ENCODE assay signal across 16 cellular contexts in the genomic region with DNA sequence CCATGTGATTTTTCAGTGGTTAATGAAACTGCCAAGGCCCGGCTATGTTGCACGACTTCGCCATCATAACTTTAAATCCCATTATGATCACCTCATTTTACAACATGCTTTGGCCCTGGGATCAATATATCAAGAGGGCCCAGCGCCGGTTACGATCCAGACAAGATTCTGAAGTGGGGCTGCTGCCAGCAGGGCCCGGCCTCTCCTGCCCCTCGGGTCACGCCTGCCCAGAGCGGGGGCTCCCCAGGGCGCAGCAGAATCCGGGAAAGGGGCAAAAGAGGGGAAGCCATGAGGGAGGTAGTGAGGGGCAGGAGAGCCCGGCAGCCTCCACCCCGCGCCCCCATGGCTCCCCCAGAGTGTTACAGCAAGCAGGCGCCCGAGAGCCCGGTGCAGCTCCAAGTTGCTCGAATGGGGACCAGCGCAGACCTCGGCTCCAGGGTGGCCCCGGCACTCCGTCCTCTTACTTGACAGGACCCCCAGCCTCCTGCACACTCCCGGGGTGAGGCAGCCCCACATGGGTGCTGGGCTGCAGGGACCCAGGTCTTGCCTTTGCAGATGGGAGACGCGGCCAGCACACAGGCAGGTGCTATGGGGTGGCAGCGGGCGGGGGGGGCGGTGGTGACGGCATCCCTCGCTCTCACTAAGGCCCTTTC.
"Had no signal": no experiment of that assay in that cellular context is flagged by ENCODE, and none has a peak within 500 bp of the region (broad histone marks: within the 10 kb centered on the region; RNA-seq: fewer than 3 reads in every experiment).

No MANE protein-coding gene starts in this region.

- H3K4me3 ChIP-seq: esophagus squamous epithelium, gastroesophageal sphincter, hepatocyte, lung, suprapubic skin, thyroid gland had no signal

- DNase-seq: esophagus squamous epithelium; foreskin fibroblast; kidney glomerular epithelial cell; mesenchymal stem cell; midbrain; stimulated activated naive CD4-positive, alpha-beta T cell treated with Interleukin-2 at 50 U/mL for 16 hours; thyroid gland had no signal

- FAIRE-seq: colon had no signal

- ATAC-seq: gastroesophageal sphincter, left lobe of liver, sciatic nerve had no signal

- H3K4me3 Mint-ChIP-seq: dendritic cell treated with granulocyte-macrophage colony-stimulating factor and Interleukin-4, amounts not matched to agents 40 ng/mL and 50 ng/mL, for 4 days; type B pancreatic cell had no signal

- H3K36me3 Mint-ChIP-seq: type B pancreatic cell had no signal

- H3K36me3 ChIP-seq: esophagus squamous epithelium, gastroesophageal sphincter, suprapubic skin, thyroid gland had no signal

- H3K79me2 ChIP-seq: hepatocyte had no signal

- H3K27ac ChIP-seq: esophagus squamous epithelium, gastroesophageal sphincter, hepatocyte, suprapubic skin, thyroid gland had no signal

- H3K4me1 ChIP-seq: suprapubic skin, thyroid gland had no signal

- H2AFZ ChIP-seq: hepatocyte had no signal

- H3K27me3 ChIP-seq: hepatocyte, thyroid gland had no signal

- H3K27ac Mint-ChIP-seq: dendritic cell treated with granulocyte-macrophage colony-stimulating factor and Interleukin-4, amounts not matched to agents 40 ng/mL and 50 ng/mL, for 4 days; type B pancreatic cell had no signal

- H3K9me3 ChIP-seq: esophagus squamous epithelium, gastroesophageal sphincter, suprapubic skin, thyroid gland had no signal

- H3K9me3 Mint-ChIP-seq: dendritic cell treated with granulocyte-macrophage colony-stimulating factor and Interleukin-4, amounts not matched to agents 40 ng/mL and 50 ng/mL, for 4 days; type B pancreatic cell had no signal

- H3K4me2 ChIP-seq: hepatocyte had no signal
